Comparison of ENCODE assay signal across 30 cellular contexts in genomic region chr2:88185480-88185879, GRCh38. TPM values are rescaled to one million over a fixed set of nuclear protein-coding genes. Genes with fewer than 3 reads are reported as not detected.
"Had no signal": no experiment of that assay in that cellular context is flagged by ENCODE, and none has a peak within 500 bp of the region (broad histone marks: within the 10 kb centered on the region; RNA-seq: fewer than 3 reads in every experiment).

No MANE protein-coding gene starts in this region.

- ATAC-seq: esophagus mucosa, gastrocnemius medialis, left colon, left lung, left ventricle myocardium superior had no signal

- H3K36me3 ChIP-seq: left lung had no signal

- H3K9me3 ChIP-seq: esophagus squamous epithelium, gastrocnemius medialis, heart right ventricle, left lung had no signal

- H3K27me3 ChIP-seq: gastrocnemius medialis, left lung had no signal

- DNase-seq: dermis blood vessel endothelial cell; dorsolateral prefrontal cortex; effector CD4-positive, alpha-beta T cell; effector memory CD4-positive, alpha-beta T cell; erythroblast; esophagus squamous epithelium; foreskin fibroblast; foreskin melanocyte; gastrocnemius medialis; glutamatergic neuron; head of caudate nucleus; heart right ventricle; hippocampal formation; kidney; kidney glomerular epithelial cell; left colon; left lung; left ventricle myocardium superior; mammary epithelial cell; mesendoderm; midbrain had no signal

- H3K4me1 ChIP-seq: gastrocnemius medialis, heart right ventricle, left lung had no signal

- H3K27ac ChIP-seq: coronary artery, dorsolateral prefrontal cortex, epithelial cell of prostate, esophagus squamous epithelium, gastrocnemius medialis, heart right ventricle, left lung had no signal

- H3K27ac Mint-ChIP-seq: memory B cell had no signal

- H3K4me3 ChIP-seq: coronary artery, dorsolateral prefrontal cortex, esophagus squamous epithelium, gastrocnemius medialis, heart right ventricle, left lung, lung had no signal

- H3K4me3 Mint-ChIP-seq: memory B cell had no signal

RNA-seq across cellular contexts. Expression of gene THNSL2, which starts 15.3 kb away (rescaled TPM):
- total RNA-seq: glomerular endothelial cell had no signal
- polyA plus RNA-seq: endothelial cell of umbilical vein had no signal

RNA-seq across cellular contexts. Expression of gene FABP1, which starts 57.6 kb away (rescaled TPM):
- total RNA-seq: dermis blood vessel endothelial cell, endothelial cell of umbilical vein, esophagus mucosa, esophagus squamous epithelium, glomerular endothelial cell, heart right ventricle, kidney, left lung, left ventricle myocardium superior, lower leg skin, mammary epithelial cell, mononuclear cell had no signal
- polyA plus RNA-seq: endothelial cell of umbilical vein, mammary epithelial cell had no signal
